Comparison of ENCODE assay signal across 8 cellular contexts in genomic region chr3:134374791-134375541, GRCh38. TPM values are rescaled to one million over a fixed set of nuclear protein-coding genes. Genes with fewer than 3 reads are reported as not detected.
A peak's percentile ranks its signal among the peaks of the same experiment; 100 is the strongest.
DNase-seq lines count a peak whose midpoint lies in the region; ATAC-seq and TF ChIP-seq lines count a peak whose summit lies in the region.

No MANE protein-coding gene starts in this region.

- in situ Hi-C loops in gastrocnemius medialis (cut with MboI; ENCODE audit: low sequenced_read_pairs in 4 of 4) = loop anchor here (5.0 to 10.0 kb wide), 3 partner anchors 68 to 100 kb away; no protein-coding TSS in a partner anchor

- H3K4me1 ChIP-seq in hepatocyte (ENCODE audit: insufficient read depth) (peaks cover 28% of the 10 kb centered on the region), gastrocnemius medialis (peaks cover 30 to 55% of the 10 kb centered on the region in 2 donors)

- peak overlapping the region; percentile 81 for H3K4me2 ChIP-seq in hepatocyte

- H2AFZ ChIP-seq in hepatocyte = peak overlapping the region; percentile 43

- H3K79me2 ChIP-seq in hepatocyte = peaks cover 39% of the 10 kb centered on the region

- TF ChIP-seq POLR2A in gastrocnemius medialis (IDR thresholded peaks at IDR 0.05) = no peak

- 5% methylated on average over 29 of the region's 30 CpGs for WGBS in hepatocyte (ENCODE audit: low lambda C conversion rate, missing lambda C conversion rate)

- no peak for DNase-seq in CD4-positive, alpha-beta T cell
- peak; percentile 81 for DNase-seq in HuH-7.5 (ENCODE audit: low spot score)
- DNase-seq in hepatocyte (ENCODE audit: low spot score) = peak; percentile 72
- DNase-seq in gastrocnemius medialis = no peak
- DNase-seq in foreskin melanocyte = no peak

- H3K27ac Mint-ChIP-seq in CD4-positive, alpha-beta T cell = no peak overlapping the region
- H3K27ac Mint-ChIP-seq in activated T-helper 17 cell treated with anti-CD3 and anti-CD28 coated beads, Interleukin-2, amount 50 U/mL, for 72 hours = no peak overlapping the region

- ATAC-seq in CD4-positive, alpha-beta T cell (ENCODE audit: poor library complexity) = no peak
- no peak for ATAC-seq in activated T-helper 17 cell treated with anti-CD3 and anti-CD28 coated beads, Interleukin-2, amount 50 U/mL, for 72 hours (replicated peaks)
- peak; percentile 26 to 35 for ATAC-seq in gastrocnemius medialis
- ATAC-seq in GM21515 (IDR thresholded peaks at IDR 0.05; ENCODE audit: unreplicated experiment) = no peak
- ATAC-seq in HG03175 (IDR thresholded peaks at IDR 0.05; ENCODE audit: unreplicated experiment) = no peak

- H3K27me3 Mint-ChIP-seq in CD4-positive, alpha-beta T cell = peaks cover 55% of the 10 kb centered on the region
- peaks cover 17% of the 10 kb centered on the region for H3K27me3 Mint-ChIP-seq in activated T-helper 17 cell treated with anti-CD3 and anti-CD28 coated beads, Interleukin-2, amount 50 U/mL, for 72 hours

- POLR2A ChIA-PET in CD4-positive, alpha-beta T cell (lab: Charles Lee) = interaction anchor here (0.8 to 1.0 kb wide), 2 partner anchors 99 to 124 kb away, joined by 3 read pairs; no protein-coding TSS in a partner anchor

- H3K27ac ChIP-seq in CD4-positive, alpha-beta T cell (ENCODE audit: low read depth, low read length) = no peak overlapping the region
- peak overlapping the region; percentile 99 for H3K27ac ChIP-seq in hepatocyte
- H3K27ac ChIP-seq in gastrocnemius medialis = peak overlapping the region; percentile 93 to 99 (median 97)

- H3K36me3 Mint-ChIP-seq in CD4-positive, alpha-beta T cell (ENCODE audit: low read depth) = no peaks in the 10 kb centered on the region
- no peaks in the 10 kb centered on the region for H3K36me3 Mint-ChIP-seq in activated T-helper 17 cell treated with anti-CD3 and anti-CD28 coated beads, Interleukin-2, amount 50 U/mL, for 72 hours (ENCODE audit: low read depth)

- peaks cover 32% of the 10 kb centered on the region for H4K20me1 ChIP-seq in hepatocyte (ENCODE audit: insufficient read depth, poor library complexity, severe bottlenecking)

- CTCF ChIA-PET in CD4-positive, alpha-beta T cell (lab: Charles Lee) = interaction anchor here (0.7 kb wide), 1 partner anchor 162 kb away, joined by 3 read pairs; no protein-coding TSS in a partner anchor

- H3K4me3 ChIP-seq in hepatocyte (no peak overlapping the region), gastrocnemius medialis (peak overlapping the region; percentile 70 to 88 (median 77))

- H3K4me3 Mint-ChIP-seq in CD4-positive, alpha-beta T cell = peak overlapping the region; percentile 83
- peak overlapping the region; percentile 77 for H3K4me3 Mint-ChIP-seq in activated T-helper 17 cell treated with anti-CD3 and anti-CD28 coated beads, Interleukin-2, amount 50 U/mL, for 72 hours

- peaks cover 12% of the 10 kb centered on the region for H3K4me1 Mint-ChIP-seq in CD4-positive, alpha-beta T cell (ENCODE audit: low read depth)
- H3K4me1 Mint-ChIP-seq in activated T-helper 17 cell treated with anti-CD3 and anti-CD28 coated beads, Interleukin-2, amount 50 U/mL, for 72 hours = peaks cover 11% of the 10 kb centered on the region

- intact Hi-C loops in CD4-positive, alpha-beta T cell (cut with DNase I, micrococcal nuclease) = loop anchor here in 1 of 2 experiments (5.0 kb wide), 2 partner anchors 97 to 178 kb away; no protein-coding TSS in a partner anchor
- intact Hi-C loops in gastrocnemius medialis (cut with DNase I; ENCODE audit: low total_unique reads) = loop anchor here (2.0 kb wide), 2 partner anchors 102 to 112 kb away; partner anchors contain the start of gene CEP63

- no peaks in the 10 kb centered on the region for H3K36me3 ChIP-seq in hepatocyte (replicated peaks; ENCODE audit: insufficient read depth, low read depth)
- H3K36me3 ChIP-seq in gastrocnemius medialis = peaks cover 0 to 9% of the 10 kb centered on the region in 2 donors

- peaks cover 29% of the 10 kb centered on the region for H3K27me3 ChIP-seq in CD4-positive, alpha-beta T cell (ENCODE audit: control insufficient read depth, insufficient read depth, low read length)
- no peaks in the 10 kb centered on the region for H3K27me3 ChIP-seq in hepatocyte
- no peaks in the 10 kb centered on the region for H3K27me3 ChIP-seq in gastrocnemius medialis

- no peaks in the 10 kb centered on the region for H3K9me3 ChIP-seq in CD4-positive, alpha-beta T cell (ENCODE audit: control insufficient read depth, low read length)
- no peaks in the 10 kb centered on the region for H3K9me3 ChIP-seq in hepatocyte (ENCODE audit: low read depth)
- no peaks in the 10 kb centered on the region for H3K9me3 ChIP-seq in gastrocnemius medialis

- H3K9me3 Mint-ChIP-seq in CD4-positive, alpha-beta T cell = no peaks in the 10 kb centered on the region
- H3K9me3 Mint-ChIP-seq in activated T-helper 17 cell treated with anti-CD3 and anti-CD28 coated beads, Interleukin-2, amount 50 U/mL, for 72 hours = no peaks in the 10 kb centered on the region

- no peaks in the 10 kb centered on the region for H3K9me2 ChIP-seq in hepatocyte (replicated peaks; ENCODE audit: insufficient read depth)

- TF ChIP-seq CTCF in CD4-positive, alpha-beta T cell (IDR thresholded peaks at IDR 0.05) = no peak
- TF ChIP-seq CTCF in hepatocyte (IDR thresholded peaks at IDR 0.05; ENCODE audit: poor library complexity) = no peak
- TF ChIP-seq CTCF in gastrocnemius medialis (IDR thresholded peaks at IDR 0.05 in 4 of 5, conservative IDR thresholded peaks at IDR 0.05 in 1 of 5) = no peak

RNA-seq across cellular contexts. Expression of gene AMOTL2, which starts 0.7 kb away (rescaled TPM):
- total RNA-seq in CD4-positive, alpha-beta T cell = not detected
- total RNA-seq in activated T-helper 17 cell treated with anti-CD3 and anti-CD28 coated beads, Interleukin-2, amount 50 U/mL, for 72 hours = not detected
- total RNA-seq in hepatocyte = 71.4 and 81.6 TPM in 2 replicates
- polyA plus RNA-seq in hepatocyte = 63.9 and 74.2 TPM in 2 replicates
- 10 to 100 TPM; 17.9 to 29.9 (median 20.6) TPM for total RNA-seq in gastrocnemius medialis

Comparison
In these comparisons a context has a peak if more than half of its experiments do, and no peak if none do; other contexts are left out.
1. ATAC-seq: peak in gastrocnemius medialis (2 of 2); none in CD4-positive, alpha-beta T cell (single experiment), activated T-helper 17 cell treated with anti-CD3 and anti-CD28 coated beads, Interleukin-2, amount 50 U/mL, for 72 hours (single experiment), GM21515 (single experiment) and HG03175 (single experiment).
2. DNase-seq: peak in HuH-7.5 (single experiment) and hepatocyte (single experiment); none in CD4-positive, alpha-beta T cell (0 of 10), gastrocnemius medialis (0 of 2) and foreskin melanocyte (single experiment).
3. RNA of gene AMOTL2, which starts 0.7 kb away (total RNA-seq): 71.4 to 81.6 TPM in hepatocyte and 17.9 to 29.9 TPM in gastrocnemius medialis; not detected in CD4-positive, alpha-beta T cell and not detected in activated T-helper 17 cell treated with anti-CD3 and anti-CD28 coated beads, Interleukin-2, amount 50 U/mL, for 72 hours; every median in the first group is over 10 times any median in the second.